16 cellular contexts compared by ENCODE assay signal in the genomic region with DNA sequence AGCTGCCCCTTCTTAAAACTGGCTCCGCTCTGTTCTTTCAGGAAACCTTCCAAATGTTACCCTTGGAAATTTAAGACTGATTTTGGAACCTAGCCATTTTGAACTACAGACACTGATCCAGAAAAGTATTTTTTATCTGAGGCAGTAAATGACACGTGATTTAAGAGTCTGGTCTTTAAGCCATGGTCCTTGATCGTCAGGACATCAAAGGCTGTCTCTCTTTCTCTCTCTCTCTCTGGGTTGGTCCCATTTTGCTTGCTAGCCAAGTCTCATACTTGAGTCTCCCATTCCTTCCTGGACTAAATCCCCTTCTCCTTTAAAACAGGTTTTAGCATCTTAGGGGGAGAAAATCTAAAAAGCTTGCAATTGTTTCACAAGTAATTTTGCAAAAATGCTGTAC.
"Had no signal": no experiment of that assay in that cellular context is flagged by ENCODE, and none has a peak within 500 bp of the region (broad histone marks: within the 10 kb centered on the region; RNA-seq: fewer than 3 reads in every experiment).

No MANE protein-coding gene starts in this region.

- H3K4me1 ChIP-seq: prostate gland had no signal

- H3K4me3 ChIP-seq: coronary artery, hepatocyte, lower lobe of right lung, prostate gland had no signal

- DNase-seq: activated CD4-positive, alpha-beta T cell treated with anti-CD3 and anti-CD28 coated beads for 4 hours; activated CD8-positive, alpha-beta memory T cell treated with anti-CD3 and anti-CD28 coated beads, Interleukin-2, amount 50 U/mL, for 48 hours; activated CD8-positive, alpha-beta T cell treated with anti-CD3 and anti-CD28 coated beads, Interleukin-2, amount 10 ng/mL, durations not matched to agents 7 days and 5 days; activated naive CD4-positive, alpha-beta T cell treated with anti-CD3 and anti-CD28 coated beads for 36 hours; effector CD8-positive, alpha-beta T cell; foreskin melanocyte; lower lobe of right lung; midbrain; naive B cell; stimulated activated CD4-positive, alpha-beta T cell treated with anti-CD3 and anti-CD28 coated beads, Interleukin-4, amount 100 ng/mL, for 1 hour; stimulated activated CD8-positive, alpha-beta memory T cell treated with anti-CD3 and anti-CD28 coated beads, Interleukin-4, amount 100 ng/mL, for 48 hours; stimulated activated naive CD8-positive, alpha-beta T cell treated with anti-CD3 and anti-CD28 coated beads, Interleukin-15, Interleukin-2, amounts not matched to agents 100 U/mL and 50 U/mL, for 24 hours had no signal

- ATAC-seq: activated CD8-positive, alpha-beta T cell treated with anti-CD3 and anti-CD28 coated beads, Interleukin-2, amount 10 ng/mL, durations not matched to agents 7 days and 5 days; lower lobe of right lung; stimulated activated naive CD8-positive, alpha-beta T cell treated with anti-CD3 and anti-CD28 coated beads, Interleukin-15, Interleukin-2, amounts not matched to agents 100 U/mL and 50 U/mL, for 24 hours had no signal

- H3K4me2 ChIP-seq: hepatocyte had no signal

- H3K9me3 Mint-ChIP-seq: activated naive CD4-positive, alpha-beta T cell treated with anti-CD3 and anti-CD28 coated beads for 36 hours; activated T-helper 1 cell treated with anti-CD3 and anti-CD28 coated beads, Interleukin-12 subunit alpha, Interleukin-12 subunit beta, Interleukin-2, Interleukin-4 antibody, amounts not matched to agents 30 ng/mL and 10 ng/mL and 1 ng/mL, durations not matched to agents 14 hours and 24 hours and 36 hours; naive B cell had no signal

- H3K79me2 ChIP-seq: hepatocyte had no signal

- H3K27ac ChIP-seq: hepatocyte, lower lobe of right lung, prostate gland had no signal

- H3K9me3 ChIP-seq: lower lobe of right lung, prostate gland had no signal

- H3K27ac Mint-ChIP-seq: activated CD8-positive, alpha-beta T cell treated with anti-CD3 and anti-CD28 coated beads, Interleukin-2, amount 10 ng/mL, durations not matched to agents 7 days and 5 days; activated naive CD4-positive, alpha-beta T cell treated with anti-CD3 and anti-CD28 coated beads for 36 hours; activated T-helper 1 cell treated with anti-CD3 and anti-CD28 coated beads, Interleukin-12 subunit alpha, Interleukin-12 subunit beta, Interleukin-2, Interleukin-4 antibody, amounts not matched to agents 30 ng/mL and 10 ng/mL and 1 ng/mL, durations not matched to agents 14 hours and 24 hours and 36 hours; naive B cell had no signal

- H3K36me3 Mint-ChIP-seq: naive B cell had no signal

- H3K36me3 ChIP-seq: lower lobe of right lung, prostate gland had no signal

- H3K4me3 Mint-ChIP-seq: activated CD8-positive, alpha-beta T cell treated with anti-CD3 and anti-CD28 coated beads, Interleukin-2, amount 10 ng/mL, durations not matched to agents 7 days and 5 days; activated naive CD4-positive, alpha-beta T cell treated with anti-CD3 and anti-CD28 coated beads for 36 hours; activated T-helper 1 cell treated with anti-CD3 and anti-CD28 coated beads, Interleukin-12 subunit alpha, Interleukin-12 subunit beta, Interleukin-2, Interleukin-4 antibody, amounts not matched to agents 30 ng/mL and 10 ng/mL and 1 ng/mL, durations not matched to agents 14 hours and 24 hours and 36 hours; naive B cell had no signal

- H2AFZ ChIP-seq: hepatocyte had no signal

- H3K27me3 ChIP-seq: hepatocyte had no signal
